In the genomic region with DNA sequence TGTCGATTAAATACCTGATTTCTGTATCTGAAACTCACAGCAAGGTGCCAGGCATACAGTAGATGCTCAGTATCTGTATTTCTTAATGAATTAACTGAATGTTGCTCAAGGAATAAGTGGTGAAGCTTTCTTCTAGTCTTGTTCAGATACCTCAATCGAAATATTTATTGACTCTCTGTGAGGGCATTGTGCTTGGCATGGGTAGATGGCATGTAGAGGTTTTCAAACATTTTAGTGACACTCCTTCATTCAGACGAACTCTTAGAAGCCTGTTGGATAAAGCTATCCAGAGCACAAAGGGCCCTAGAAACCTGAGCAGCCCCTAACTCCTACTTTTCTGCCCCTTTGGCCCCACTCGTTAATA, we compare ENCODE assay signal across 8 cellular contexts. TPM values are rescaled to one million over a fixed set of nuclear protein-coding genes. Genes with fewer than 3 reads are reported as not detected.
A peak's percentile ranks its signal among the peaks of the same experiment; 100 is the strongest.
DNase-seq lines count a peak whose midpoint lies in the region; ATAC-seq and TF ChIP-seq lines count a peak whose summit lies in the region.

No MANE protein-coding gene starts in this region.

- CTCF ChIA-PET in WTC11 (lab: Charles Lee) = interaction anchor here (1.0 to 2.7 kb wide), 2 partner anchors 54 to 58 kb away, joined by 4 to 19 read pairs; no protein-coding TSS in a partner anchor

- peak overlapping the region; percentile 93 for H3K4me2 ChIP-seq in skeletal muscle satellite cell (ENCODE audit: low read length)

- no peaks in the 10 kb centered on the region for H3K9me3 Mint-ChIP-seq in WTC11
- H3K9me3 Mint-ChIP-seq in glutamatergic neuron (ENCODE audit: unreplicated experiment) = peaks cover 14% of the 10 kb centered on the region

- H3K4me1 ChIP-seq in skeletal muscle satellite cell (ENCODE audit: control insufficient read depth, insufficient read depth, low read length) = peaks cover 37% of the 10 kb centered on the region
- H3K4me1 ChIP-seq in foreskin keratinocyte = peaks cover 22% of the 10 kb centered on the region

- DNase-seq in H7 (no peak), WTC11 (ENCODE audit: low spot score) (no peak), glutamatergic neuron (no peak), foreskin keratinocyte (no peak), HK-2 (ENCODE audit: unreplicated experiment) (no peak), Ammon's horn (ENCODE audit: low spot score) (no peak)

- H3K36me3 Mint-ChIP-seq in WTC11 = 0 out of 2 replicates have a peak, but pooled peaks cover 2% of the 10 kb centered on the region
- no peaks in the 10 kb centered on the region for H3K36me3 Mint-ChIP-seq in glutamatergic neuron (ENCODE audit: unreplicated experiment)

- peak overlapping the region; percentile 83 for H3K4me3 ChIP-seq in H7 (ENCODE audit: insufficient read depth, low read depth, low read length)
- peak overlapping the region; percentile 88 for H3K4me3 ChIP-seq in skeletal muscle satellite cell (ENCODE audit: low read length)

- H3K27me3 Mint-ChIP-seq in WTC11 (ENCODE audit: low read depth) = no peaks in the 10 kb centered on the region
- H3K27me3 Mint-ChIP-seq in glutamatergic neuron (ENCODE audit: unreplicated experiment) = peaks cover 9% of the 10 kb centered on the region

- no peak overlapping the region for H3K27ac ChIP-seq in foreskin keratinocyte

- peaks cover 40% of the 10 kb centered on the region for H3K4me1 Mint-ChIP-seq in WTC11
- H3K4me1 Mint-ChIP-seq in glutamatergic neuron (ENCODE audit: low read depth, unreplicated experiment) = peaks cover 25% of the 10 kb centered on the region

- H3K27me3 ChIP-seq in H7 (ENCODE audit: control insufficient read depth, insufficient read depth, low read length) = no peaks in the 10 kb centered on the region
- H3K27me3 ChIP-seq in skeletal muscle satellite cell (ENCODE audit: control insufficient read depth, insufficient read depth, low read length) = no peaks in the 10 kb centered on the region
- no peaks in the 10 kb centered on the region for H3K27me3 ChIP-seq in foreskin keratinocyte

- TF ChIP-seq CTCF in WTC11 (IDR thresholded peaks at IDR 0.05) = no peak
- no peak for TF ChIP-seq CTCF in glutamatergic neuron (IDR thresholded peaks at IDR 0.05; ENCODE audit: partially characterized antibody, unreplicated experiment)
- TF ChIP-seq CTCF in foreskin keratinocyte (conservative IDR thresholded peaks at IDR 0.05) = no peak

- H3K4me3 Mint-ChIP-seq in WTC11 = peak overlapping the region; percentile 99
- H3K4me3 Mint-ChIP-seq in glutamatergic neuron (ENCODE audit: unreplicated experiment) = peak overlapping the region; percentile 99

- H3K9ac ChIP-seq in skeletal muscle satellite cell (ENCODE audit: low read depth, low read length) = peak overlapping the region; percentile 37

- ATAC-seq in WTC11 (no peak), GM18498 (IDR thresholded peaks at IDR 0.05; ENCODE audit: unreplicated experiment) (no peak), foreskin keratinocyte (no peak)

- no peaks in the 10 kb centered on the region; the same call in 1 of the 2 replicates for H3K36me3 ChIP-seq in H7 (replicated peaks; ENCODE audit: control insufficient read depth, insufficient read depth, low read length)
- H3K36me3 ChIP-seq in skeletal muscle satellite cell (ENCODE audit: insufficient read depth, low read length) = no peaks in the 10 kb centered on the region

- H3K9me3 ChIP-seq in skeletal muscle satellite cell (replicated peaks; ENCODE audit: low read length) = no peaks in the 10 kb centered on the region

- POLR2A ChIA-PET in WTC11 (lab: Charles Lee) = no interaction called here

- H3K27ac Mint-ChIP-seq in WTC11 (no peak overlapping the region; the same call in 1 of the 2 replicates), glutamatergic neuron (ENCODE audit: unreplicated experiment) (no peak overlapping the region)

TF ChIP-seq in WTC11, 78 proteins besides CTCF, POLR2A, EP300 and RAD21 (continues in another document):
- TF ChIP-seq, protein P1, sequence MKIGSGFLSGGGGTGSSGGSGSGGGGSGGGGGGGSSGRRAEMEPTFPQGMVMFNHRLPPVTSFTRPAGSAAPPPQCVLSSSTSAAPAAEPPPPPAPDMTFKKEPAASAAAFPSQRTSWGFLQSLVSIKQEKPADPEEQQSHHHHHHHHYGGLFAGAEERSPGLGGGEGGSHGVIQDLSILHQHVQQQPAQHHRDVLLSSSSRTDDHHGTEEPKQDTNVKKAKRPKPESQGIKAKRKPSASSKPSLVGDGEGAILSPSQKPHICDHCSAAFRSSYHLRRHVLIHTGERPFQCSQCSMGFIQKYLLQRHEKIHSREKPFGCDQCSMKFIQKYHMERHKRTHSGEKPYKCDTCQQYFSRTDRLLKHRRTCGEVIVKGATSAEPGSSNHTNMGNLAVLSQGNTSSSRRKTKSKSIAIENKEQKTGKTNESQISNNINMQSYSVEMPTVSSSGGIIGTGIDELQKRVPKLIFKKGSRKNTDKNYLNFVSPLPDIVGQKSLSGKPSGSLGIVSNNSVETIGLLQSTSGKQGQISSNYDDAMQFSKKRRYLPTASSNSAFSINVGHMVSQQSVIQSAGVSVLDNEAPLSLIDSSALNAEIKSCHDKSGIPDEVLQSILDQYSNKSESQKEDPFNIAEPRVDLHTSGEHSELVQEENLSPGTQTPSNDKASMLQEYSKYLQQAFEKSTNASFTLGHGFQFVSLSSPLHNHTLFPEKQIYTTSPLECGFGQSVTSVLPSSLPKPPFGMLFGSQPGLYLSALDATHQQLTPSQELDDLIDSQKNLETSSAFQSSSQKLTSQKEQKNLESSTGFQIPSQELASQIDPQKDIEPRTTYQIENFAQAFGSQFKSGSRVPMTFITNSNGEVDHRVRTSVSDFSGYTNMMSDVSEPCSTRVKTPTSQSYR (CRISPR knock-in tag; IDR thresholded peaks at IDR 0.05) = no peak
- no peak for TF ChIP-seq TEAD4 (CRISPR knock-in tag; IDR thresholded peaks at IDR 0.05)
- no peak for TF ChIP-seq ZNF416 (CRISPR knock-in tag; IDR thresholded peaks at IDR 0.05)
- no peak for TF ChIP-seq NFATC4 (CRISPR knock-in tag; IDR thresholded peaks at IDR 0.05)
- no peak for TF ChIP-seq IRF2 (CRISPR knock-in tag; IDR thresholded peaks at IDR 0.05; ENCODE audit: borderline replicate concordance, low read depth)
- TF ChIP-seq, protein P2, sequence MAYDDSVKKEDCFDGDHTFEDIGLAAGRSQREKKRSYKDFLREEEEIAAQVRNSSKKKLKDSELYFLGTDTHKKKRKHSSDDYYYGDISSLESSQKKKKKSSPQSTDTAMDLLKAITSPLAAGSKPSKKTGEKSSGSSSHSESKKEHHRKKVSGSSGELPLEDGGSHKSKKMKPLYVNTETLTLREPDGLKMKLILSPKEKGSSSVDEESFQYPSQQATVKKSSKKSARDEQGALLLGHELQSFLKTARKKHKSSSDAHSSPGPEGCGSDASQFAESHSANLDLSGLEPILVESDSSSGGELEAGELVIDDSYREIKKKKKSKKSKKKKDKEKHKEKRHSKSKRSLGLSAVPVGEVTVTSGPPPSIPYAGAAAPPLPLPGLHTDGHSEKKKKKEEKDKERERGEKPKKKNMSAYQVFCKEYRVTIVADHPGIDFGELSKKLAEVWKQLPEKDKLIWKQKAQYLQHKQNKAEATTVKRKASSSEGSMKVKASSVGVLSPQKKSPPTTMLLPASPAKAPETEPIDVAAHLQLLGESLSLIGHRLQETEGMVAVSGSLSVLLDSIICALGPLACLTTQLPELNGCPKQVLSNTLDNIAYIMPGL (CRISPR knock-in tag; IDR thresholded peaks at IDR 0.05) = no peak
- TF ChIP-seq, protein P3, sequence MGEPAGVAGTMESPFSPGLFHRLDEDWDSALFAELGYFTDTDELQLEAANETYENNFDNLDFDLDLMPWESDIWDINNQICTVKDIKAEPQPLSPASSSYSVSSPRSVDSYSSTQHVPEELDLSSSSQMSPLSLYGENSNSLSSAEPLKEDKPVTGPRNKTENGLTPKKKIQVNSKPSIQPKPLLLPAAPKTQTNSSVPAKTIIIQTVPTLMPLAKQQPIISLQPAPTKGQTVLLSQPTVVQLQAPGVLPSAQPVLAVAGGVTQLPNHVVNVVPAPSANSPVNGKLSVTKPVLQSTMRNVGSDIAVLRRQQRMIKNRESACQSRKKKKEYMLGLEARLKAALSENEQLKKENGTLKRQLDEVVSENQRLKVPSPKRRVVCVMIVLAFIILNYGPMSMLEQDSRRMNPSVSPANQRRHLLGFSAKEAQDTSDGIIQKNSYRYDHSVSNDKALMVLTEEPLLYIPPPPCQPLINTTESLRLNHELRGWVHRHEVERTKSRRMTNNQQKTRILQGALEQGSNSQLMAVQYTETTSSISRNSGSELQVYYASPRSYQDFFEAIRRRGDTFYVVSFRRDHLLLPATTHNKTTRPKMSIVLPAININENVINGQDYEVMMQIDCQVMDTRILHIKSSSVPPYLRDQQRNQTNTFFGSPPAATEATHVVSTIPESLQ (CRISPR knock-in tag; IDR thresholded peaks at IDR 0.05) = no peak

RNA-seq across cellular contexts. Expression of gene SNX1, which starts 0.4 kb away (rescaled TPM):
- 19.1 and 19.4 TPM in 2 replicates for total RNA-seq in H7 (2014; rRNA removed; shearing (Covaris generic))
- total RNA-seq in WTC11 (2021) (60.2 to 65.7 TPM (median 61.8 TPM) in 3 replicates), glutamatergic neuron (ENCODE audit: unreplicated experiment) (71.4 TPM), foreskin keratinocyte (63.6 and 70.7 TPM in 2 replicates)
- 28.1 and 29.5 TPM in 2 replicates for total RNA-seq in skeletal muscle satellite cell (2012; rRNA removed)
- polyA plus RNA-seq in foreskin keratinocyte = 63.4 and 75.3 TPM in 2 replicates

RNA-seq across cellular contexts. Expression of gene CIAO2A, which starts 1.8 kb away (rescaled TPM):
- 105 and 120 TPM in 2 replicates for total RNA-seq in H7 (2014; rRNA removed; shearing (Covaris generic))
- 67.6 to 73.6 TPM (median 72.3 TPM) in 3 replicates for total RNA-seq in WTC11 (2021)
- 35.5 TPM for total RNA-seq in glutamatergic neuron (ENCODE audit: unreplicated experiment)
- total RNA-seq in skeletal muscle satellite cell (2012; rRNA removed) = 81.5 and 85.2 TPM in 2 replicates
- total RNA-seq in foreskin keratinocyte = 82.9 and 88.4 TPM in 2 replicates
- polyA plus RNA-seq in foreskin keratinocyte = 79.5 and 89.0 TPM in 2 replicates

RNA-seq across cellular contexts. Expression of gene DAPK2, which starts 49.1 kb away (rescaled TPM):
- 0.41 and 1.9 TPM in 2 replicates for total RNA-seq in H7 (2014; rRNA removed; shearing (Covaris generic))
- total RNA-seq in WTC11 (2021) (1.0 to 2.3 TPM (median 1.5 TPM) in 3 replicates), glutamatergic neuron (ENCODE audit: unreplicated experiment) (2.6 TPM), foreskin keratinocyte (2.2 and 2.5 TPM in 2 replicates)
- total RNA-seq in skeletal muscle satellite cell (2012; rRNA removed) = 1.7 and 2.0 TPM in 2 replicates
- polyA plus RNA-seq in foreskin keratinocyte = 1.5 and 2.5 TPM in 2 replicates

RNA-seq across cellular contexts. Expression of gene SNX22, which starts 56.1 kb away (rescaled TPM):
- 1.7 and 2.1 TPM in 2 replicates for total RNA-seq in H7 (2014; rRNA removed; shearing (Covaris generic))
- total RNA-seq in WTC11 (2021) = 5.9 to 6.1 TPM (median 5.9 TPM) in 3 replicates
- total RNA-seq in glutamatergic neuron (ENCODE audit: unreplicated experiment) = 4.6 TPM
- total RNA-seq in skeletal muscle satellite cell (2012; rRNA removed) = 0.22 and 0.25 TPM in 2 replicates
- total RNA-seq in foreskin keratinocyte = 0.07 and 0.14 TPM in 2 replicates
- polyA plus RNA-seq in foreskin keratinocyte = 0.29 and 0.33 TPM in 2 replicates
